ENCODE assay signal across 29 cellular contexts in the genomic region with DNA sequence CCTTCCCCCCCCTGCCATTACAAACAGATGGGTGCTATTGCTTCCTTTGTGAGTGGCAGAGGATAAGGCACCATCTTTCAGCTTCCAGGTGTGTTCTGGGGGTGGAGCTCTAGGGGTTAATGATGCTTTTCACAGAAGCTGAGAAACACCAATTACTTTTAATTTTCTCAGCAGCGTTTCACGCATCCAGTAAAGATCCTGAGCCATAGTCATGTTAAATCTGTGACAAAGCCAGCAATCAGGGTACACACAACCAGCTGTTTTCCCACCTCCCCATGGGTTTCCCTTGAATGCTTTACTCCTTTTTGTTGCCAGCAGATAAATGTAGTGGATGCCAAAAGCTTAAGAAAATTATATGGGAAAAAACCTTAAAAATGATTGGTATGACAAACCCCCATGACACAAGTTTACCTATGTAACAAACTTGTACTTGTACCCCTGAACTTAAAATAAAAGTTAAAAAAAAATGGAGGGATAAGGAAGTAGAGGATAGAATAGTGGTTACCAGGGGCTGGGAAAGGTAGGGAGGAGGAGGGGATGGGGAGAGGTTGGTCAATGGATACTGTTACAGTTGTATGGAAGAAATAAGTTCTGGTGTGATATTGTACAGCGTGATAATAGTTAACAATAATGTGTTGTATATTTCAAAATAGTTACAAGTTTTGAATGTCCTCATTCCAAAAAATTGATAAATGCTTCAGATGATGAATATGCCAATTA.
"Had no signal": no experiment of that assay in that cellular context is flagged by ENCODE, and none has a peak within 500 bp of the region (broad histone marks: within the 10 kb centered on the region; RNA-seq: fewer than 3 reads in every experiment).

No MANE protein-coding gene starts in this region.

- H3K27ac ChIP-seq: brain microvascular endothelial cell, ovary, suprapubic skin, tibial artery, upper lobe of right lung had no signal

- H3K4me1 ChIP-seq: tibial artery, upper lobe of right lung had no signal

- H3K4me3 Mint-ChIP-seq: activated B cell treated with CpG ODN at 0.5 μM for 24 hours; activated CD8-positive, alpha-beta T cell treated with anti-CD3 and anti-CD28 coated beads for 36 hours; activated T-cell treated with anti-CD3 and anti-CD28 coated beads, Interleukin-2, amount 50 U/mL, for 4 hours; activated T-helper 17 cell treated with anti-CD3 and anti-CD28 coated beads, Interleukin-2, amount 50 U/mL, for 72 hours; effector memory CD8-positive, alpha-beta T cell; naive B cell; nephron progenitor cell; stimulated activated naive B cell treated with anti-CD40 and anti-IgM and Interleukin-4, amounts not matched to agents 10 μg/mL and 1 μg/mL and 100 μg/mL, for 72 hours; T-helper 17 cell had no signal

- ATAC-seq: activated CD8-positive, alpha-beta T cell treated with anti-CD3 and anti-CD28 coated beads for 36 hours; activated T-cell treated with anti-CD3 and anti-CD28 coated beads, Interleukin-2, amount 50 U/mL, for 4 hours; activated T-helper 17 cell treated with anti-CD3 and anti-CD28 coated beads, Interleukin-2, amount 50 U/mL, for 72 hours; effector memory CD8-positive, alpha-beta T cell; esophagus mucosa; left colon; stimulated activated naive B cell treated with anti-CD40 and anti-IgM and Interleukin-4, amounts not matched to agents 10 μg/mL and 1 μg/mL and 100 μg/mL, for 72 hours; T-helper 17 cell; upper lobe of right lung had no signal

- H3K27ac Mint-ChIP-seq: activated B cell treated with CpG ODN at 0.5 μM for 24 hours; activated CD8-positive, alpha-beta T cell treated with anti-CD3 and anti-CD28 coated beads for 36 hours; activated T-helper 17 cell treated with anti-CD3 and anti-CD28 coated beads, Interleukin-2, amount 50 U/mL, for 72 hours; effector memory CD8-positive, alpha-beta T cell; nephron progenitor cell; progenitor cell of endocrine pancreas; stimulated activated naive B cell treated with anti-CD40 and anti-IgM and Interleukin-4, amounts not matched to agents 10 μg/mL and 1 μg/mL and 100 μg/mL, for 72 hours; T-helper 17 cell had no signal

- H3K9me3 ChIP-seq: ovary, suprapubic skin, upper lobe of right lung had no signal

- H3K9me3 Mint-ChIP-seq: activated T-helper 17 cell treated with anti-CD3 and anti-CD28 coated beads, Interleukin-2, amount 50 U/mL, for 72 hours had no signal

- H3K4me3 ChIP-seq: ovary, suprapubic skin, tibial artery, upper lobe of right lung had no signal

- DNase-seq: activated B cell treated with CpG ODN at 0.5 μM for 24 hours; activated CD4-positive, alpha-beta T cell treated with anti-CD3 and anti-CD28 coated beads, Interleukin-2, amount 50 U/mL, for 1 hour; activated CD8-positive, alpha-beta T cell treated with anti-CD3 and anti-CD28 coated beads for 36 hours; activated gamma-delta T cell treated with Interleukin-2 at 50 U/mL for 16 hours; activated naive CD4-positive, alpha-beta T cell treated with anti-CD3 and anti-CD28 coated beads, Interleukin-2, amount 50 U/mL, for 16 hours; activated T-cell treated with anti-CD3 and anti-CD28 coated beads, Interleukin-2, amount 50 U/mL, for 4 hours; amniotic stem cell; brain microvascular endothelial cell; cortex of kidney; effector memory CD8-positive, alpha-beta T cell; foreskin fibroblast; hypothalamus; immature natural killer cell; kidney; left colon; mammary epithelial cell; naive B cell; nephron progenitor cell; ovary; stimulated activated CD4-positive, alpha-beta T cell treated with anti-CD3 and anti-CD28 coated beads, Interleukin-15, amount 100 ng/mL, for 24 hours; stimulated activated CD4-positive, alpha-beta T cell treated with anti-CD3 and anti-CD28 coated beads, Interleukin-2, amount 100 ng/mL, for 24 hours; stimulated activated naive B cell treated with anti-CD40 and anti-IgM and Interleukin-4, amounts not matched to agents 10 μg/mL and 1 μg/mL and 100 μg/mL, for 72 hours; T-helper 17 cell; tibial artery; upper lobe of right lung had no signal

- H3K36me3 Mint-ChIP-seq: immature natural killer cell had no signal

- H3K36me3 ChIP-seq: brain microvascular endothelial cell, ovary, suprapubic skin, tibial artery, upper lobe of right lung had no signal

- H3K27me3 ChIP-seq: ovary, upper lobe of right lung had no signal
